Comparison of ENCODE assay signal across 8 cellular contexts in the genomic region with DNA sequence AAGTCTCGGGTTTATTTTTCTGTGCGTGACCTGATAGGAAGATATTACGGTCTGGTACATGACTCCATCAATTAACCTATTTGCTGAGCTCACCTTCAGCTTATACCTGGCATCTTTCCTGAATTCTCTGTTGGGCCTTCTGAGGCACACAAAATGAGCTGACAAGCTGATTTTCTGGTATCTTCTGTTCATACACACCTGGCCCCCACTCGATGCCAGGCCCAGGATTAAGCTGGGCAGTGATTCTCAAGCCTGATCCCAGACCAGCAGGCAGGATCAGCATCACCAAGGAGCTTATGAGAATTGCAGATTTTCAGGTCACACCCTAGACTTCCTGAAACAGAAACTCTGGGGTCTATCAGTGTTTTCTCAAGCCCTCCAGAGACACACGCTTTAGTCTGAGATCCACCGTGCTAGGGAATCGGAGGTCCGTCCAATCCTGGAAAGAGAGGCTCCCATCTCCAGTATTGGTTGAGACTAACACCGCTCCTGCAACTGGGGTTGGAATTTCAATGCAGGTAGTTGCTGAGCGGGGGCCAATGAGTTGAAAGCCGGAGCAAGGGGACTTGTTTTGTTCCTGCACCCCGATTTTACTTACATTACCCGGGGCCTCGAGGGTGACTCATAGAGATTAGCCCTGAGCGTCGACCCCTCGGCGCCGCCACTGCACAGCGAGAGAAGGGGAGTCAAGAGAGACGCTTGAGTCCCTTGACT. TPM values are rescaled to one million over a fixed set of nuclear protein-coding genes. Genes with fewer than 3 reads are reported as not detected.
DNase-seq lines count a peak whose midpoint lies in the region; ATAC-seq and TF ChIP-seq lines count a peak whose summit lies in the region.

No MANE protein-coding gene starts in this region.

- H3K9me3 Mint-ChIP-seq in activated CD8-positive, alpha-beta T cell treated with anti-CD3 and anti-CD28 coated beads, Interleukin-2, amount 10 ng/mL, durations not matched to agents 7 days and 5 days (ENCODE audit: insufficient read depth): no peaks in the 10 kb centered on the region

- H3K27me3 Mint-ChIP-seq in activated CD8-positive, alpha-beta T cell treated with anti-CD3 and anti-CD28 coated beads, Interleukin-2, amount 10 ng/mL, durations not matched to agents 7 days and 5 days (ENCODE audit: low read depth): no peaks in the 10 kb centered on the region

- H3K4me3 Mint-ChIP-seq in activated CD8-positive, alpha-beta T cell treated with anti-CD3 and anti-CD28 coated beads, Interleukin-2, amount 10 ng/mL, durations not matched to agents 7 days and 5 days: peak overlapping the region; percentile 100

- TF ChIP-seq CTCF in BJ (IDR thresholded peaks at IDR 0.05; ENCODE audit: insufficient read depth, low read depth, low read length) (no peak), hepatocyte (IDR thresholded peaks at IDR 0.05; ENCODE audit: poor library complexity) (no peak), spleen (IDR thresholded peaks at IDR 0.05 in 8 of 11, conservative IDR thresholded peaks at IDR 0.05 in 3 of 11) (no peak)

- CTCF ChIA-PET in BJ (lab: Yijun Ruan, JAX): interaction anchor here (0.7 to 14.1 kb wide), 8 partner anchors 8 to 769 kb away, joined by 3 to 245 read pairs (median 4); no protein-coding TSS in a partner anchor
- CTCF ChIA-PET in activated CD8-positive, alpha-beta T cell treated with anti-CD3 and anti-CD28 coated beads, Interleukin-2, amount 10 ng/mL, durations not matched to agents 7 days and 5 days (lab: Charles Lee): interaction anchor here (0.6 to 3.2 kb wide), 18 partner anchors 8 to 1653 kb away, joined by 3 to 33 read pairs (median 5); a partner anchor contains a TSS

- peaks cover 23% of the 10 kb centered on the region for H3K79me2 ChIP-seq in hepatocyte

- H3K4me1 ChIP-seq in hepatocyte (ENCODE audit: insufficient read depth) (peaks cover 18% of the 10 kb centered on the region), spleen (peaks cover 30 to 55% (median 42%) of the 10 kb centered on the region in 6 donors)

- intact Hi-C loops in spleen (cut with DNase I; ENCODE audit: low total_unique reads): no loop called here

- peak overlapping the region; percentile 82 for H3K4me2 ChIP-seq in hepatocyte

- H3K4me1 Mint-ChIP-seq in activated CD8-positive, alpha-beta T cell treated with anti-CD3 and anti-CD28 coated beads, Interleukin-2, amount 10 ng/mL, durations not matched to agents 7 days and 5 days (ENCODE audit: low read depth): peaks cover 29% of the 10 kb centered on the region

- ATAC-seq in GM21576 (IDR thresholded peaks at IDR 0.05; ENCODE audit: unreplicated experiment): peak; percentile 2
- ATAC-seq in activated CD8-positive, alpha-beta T cell treated with anti-CD3 and anti-CD28 coated beads, Interleukin-2, amount 10 ng/mL, durations not matched to agents 7 days and 5 days: peak; percentile 6

- H3K36me3 Mint-ChIP-seq in activated CD8-positive, alpha-beta T cell treated with anti-CD3 and anti-CD28 coated beads, Interleukin-2, amount 10 ng/mL, durations not matched to agents 7 days and 5 days (ENCODE audit: low read depth): peaks cover 36% of the 10 kb centered on the region

- H4K20me1 ChIP-seq in hepatocyte (ENCODE audit: insufficient read depth, poor library complexity, severe bottlenecking): peaks cover 4% of the 10 kb centered on the region

- peak overlapping the region; percentile 97 for H3K27ac Mint-ChIP-seq in activated CD8-positive, alpha-beta T cell treated with anti-CD3 and anti-CD28 coated beads, Interleukin-2, amount 10 ng/mL, durations not matched to agents 7 days and 5 days

- H3K9me3 ChIP-seq in hepatocyte (ENCODE audit: low read depth): no peaks in the 10 kb centered on the region
- no peaks in the 10 kb centered on the region for H3K9me3 ChIP-seq in spleen

- no peak for TF ChIP-seq POLR2A in spleen (IDR thresholded peaks at IDR 0.05)

- POLR2A ChIA-PET in BJ (lab: Charles Lee): no interaction called here
- POLR2A ChIA-PET in activated CD8-positive, alpha-beta T cell treated with anti-CD3 and anti-CD28 coated beads, Interleukin-2, amount 10 ng/mL, durations not matched to agents 7 days and 5 days (lab: Charles Lee): interaction anchor here (0.8 to 2.5 kb wide), 9 partner anchors 9 to 890 kb away, joined by 3 to 12 read pairs (median 3); a partner anchor contains a TSS

- no peaks in the 10 kb centered on the region for H3K9me2 ChIP-seq in hepatocyte (replicated peaks; ENCODE audit: insufficient read depth)

- peak overlapping the region; percentile 97 for H2AFZ ChIP-seq in hepatocyte

- H3K27me3 ChIP-seq in BJ (ENCODE audit: control insufficient read depth, insufficient read depth, low read length) (no peaks in the 10 kb centered on the region), hepatocyte (no peaks in the 10 kb centered on the region), spleen (replicated peaks in 1 of 7) (no peaks in the 10 kb centered on the region)

- no peak for DNase-seq in BJ (ENCODE audit: low read depth)
- DNase-seq in activated CD8-positive, alpha-beta T cell treated with anti-CD3 and anti-CD28 coated beads, Interleukin-2, amount 10 ng/mL, durations not matched to agents 7 days and 5 days: no peak
- DNase-seq in hepatocyte (ENCODE audit: low spot score): no peak
- DNase-seq in spleen: peak; percentile 78
- no peak for DNase-seq in NCI-H187 (lab: John Stamatoyannopoulos, UW)
- no peak for DNase-seq in NCI-H2171 (lab: John Stamatoyannopoulos, UW)
- no peak for DNase-seq in NOMO-1 (lab: John Stamatoyannopoulos, UW; ENCODE audit: unreplicated experiment in 2 of 2)

- peak overlapping the region; percentile 76 for H3K27ac ChIP-seq in hepatocyte
- peak overlapping the region; percentile 92 to 99 (median 98) for H3K27ac ChIP-seq in spleen

- H3K4me3 ChIP-seq in BJ (ENCODE audit: low read depth, low read length) (peak overlapping the region; percentile 45), hepatocyte (peak overlapping the region; percentile 15), spleen (peak overlapping the region; percentile 77 to 96 (median 93))

- H3K36me3 ChIP-seq in BJ (ENCODE audit: control insufficient read depth, insufficient read depth, low read length): peaks cover 4% of the 10 kb centered on the region
- H3K36me3 ChIP-seq in hepatocyte (replicated peaks; ENCODE audit: insufficient read depth, low read depth): no peaks in the 10 kb centered on the region
- peaks cover 0 to 31% (median 25%) of the 10 kb centered on the region in 6 donors for H3K36me3 ChIP-seq in spleen

- WGBS in hepatocyte (ENCODE audit: low lambda C conversion rate, missing lambda C conversion rate): 36% methylated on average over 21 of the region's 21 CpGs
- 18 to 28% (median 22%) methylated on average over 13 to 21 of the region's 21 CpGs for WGBS in spleen, 5 donors

RNA-seq across cellular contexts. Expression of a gene that starts 0.6 kb away (rescaled TPM):
- polyA plus RNA-seq in BJ (2011; rRNA removed) (18.6 and 38.9 TPM in 2 replicates), hepatocyte (153 and 164 TPM in 2 replicates), spleen (10 to 100 TPM; 45.8 to 82.9 (median 51.1) TPM)
- polyA minus RNA-seq in BJ (2011; rRNA and poly(A)+ RNA removed): 8.2 and 9.7 TPM in 2 replicates
- 10 to 100 TPM; 33.1 to 33.2 TPM for total RNA-seq in activated CD8-positive, alpha-beta T cell treated with anti-CD3 and anti-CD28 coated beads, Interleukin-2, amount 10 ng/mL, durations not matched to agents 7 days and 5 days
- total RNA-seq in hepatocyte (34.4 and 42.2 TPM in 2 replicates), spleen (10 to 100 TPM; 46.0 to 65.1 (median 54.1) TPM)

Comparison
In these comparisons a context has a peak if more than half of its experiments do, and no peak if none do; other contexts are left out.
1. H3K4me3 ChIP-seq: peak in every context shown above with its lines; median percentile 93 in spleen; 45 in BJ; 15 in hepatocyte.